ENCODE assay signal across 8 cellular contexts in genomic region chr18:7566244-7566586, GRCh38. TPM values are rescaled to one million over a fixed set of nuclear protein-coding genes. Genes with fewer than 3 reads are reported as not detected.
DNase-seq lines count a peak whose midpoint lies in the region; ATAC-seq and TF ChIP-seq lines count a peak whose summit lies in the region.

No MANE protein-coding gene starts in this region.

- H3K79me2 ChIP-seq in neural progenitor cell (ENCODE audit: low read depth), result peaks cover 2% of the 10 kb centered on the region

- H3K36me3 ChIP-seq in BLaER1 treated with 17β-estradiol and CSF1 and Interleukin-3, amounts not matched to agents 10 nM and 100 nM, result no peaks in the 10 kb centered on the region
- no peaks in the 10 kb centered on the region for H3K36me3 ChIP-seq in esophagus (ENCODE audit: control insufficient read depth in 2 of 2, insufficient read depth in 2 of 2, low read length in 1 of 2)
- no peaks in the 10 kb centered on the region for H3K36me3 ChIP-seq in neural progenitor cell

- no peaks in the 10 kb centered on the region for H3K9me3 ChIP-seq in BLaER1 treated with 17β-estradiol and CSF1 and Interleukin-3, amounts not matched to agents 10 nM and 100 nM (replicated peaks in 1 of 11)
- H3K9me3 ChIP-seq in esophagus (ENCODE audit: control insufficient read depth in 2 of 2, insufficient read depth in 1 of 2, low read depth in 1 of 2, low read length in 1 of 2) (no peaks in the 10 kb centered on the region), neural progenitor cell (ENCODE audit: low read depth) (no peaks in the 10 kb centered on the region)

- peaks cover 21% of the 10 kb centered on the region for H3F3A ChIP-seq in neural progenitor cell (ENCODE audit: low read depth)

- peak overlapping the region in 6 of 11 experiments; percentile 41 to 83 (median 72); a peak in 12 of 22 replicates for H3K27ac ChIP-seq in BLaER1 treated with 17β-estradiol and CSF1 and Interleukin-3, amounts not matched to agents 10 nM and 100 nM
- H3K27ac ChIP-seq in RWPE1 (peak overlapping the region; percentile 82), esophagus (ENCODE audit: low read depth in 2 of 2, low read length in 1 of 2) (peak overlapping the region; percentile 91), neural progenitor cell (no peak overlapping the region)

- H3K27ac Mint-ChIP-seq in neural progenitor cell, result no peak overlapping the region
- no peak overlapping the region for H3K27ac Mint-ChIP-seq in T-cell

- H4K20me1 ChIP-seq in BLaER1 treated with 17β-estradiol and CSF1 and Interleukin-3, amounts not matched to agents 10 nM and 100 nM, result peaks cover 0 to 22% (median 11%) of the 10 kb centered on the region in 11 experiments; a peak in 11 of 22 replicates
- H4K20me1 ChIP-seq in neural progenitor cell (ENCODE audit: low read depth), result no peaks in the 10 kb centered on the region

- DNase-seq in RWPE1 (ENCODE audit: low spot score) (no peak), neural progenitor cell (ENCODE audit: low spot score) (no peak), T-cell (no peak)

- peak overlapping the region; percentile 67 to 88 (median 79) for H3K9ac ChIP-seq in BLaER1 treated with 17β-estradiol and CSF1 and Interleukin-3, amounts not matched to agents 10 nM and 100 nM
- H3K9ac ChIP-seq in neural progenitor cell, result no peak overlapping the region

- H3K27me3 ChIP-seq in BLaER1 treated with 17β-estradiol and CSF1 and Interleukin-3, amounts not matched to agents 10 nM and 100 nM, result peaks cover 50 to 71% (median 67%) of the 10 kb centered on the region in 11 experiments
- H3K27me3 ChIP-seq in esophagus (ENCODE audit: control insufficient read depth in 1 of 2, insufficient read depth in 2 of 2, low read length in 2 of 2) (no peaks in the 10 kb centered on the region), neural progenitor cell (peaks cover 41% of the 10 kb centered on the region)

- CTCF ChIA-PET in RWPE1 (lab: Yijun Ruan, JAX) (interaction anchor here (0.8 to 3.2 kb wide), 5 partner anchors 7 to 293 kb away, joined by 4 to 49 read pairs (median 6); no protein-coding TSS in a partner anchor), T-cell (lab: Charles Lee) (no interaction called here)

- H3K4me3 ChIP-seq in BLaER1 treated with 17β-estradiol and CSF1 and Interleukin-3, amounts not matched to agents 10 nM and 100 nM, result peak overlapping the region; percentile 67 to 88 (median 78)
- H3K4me3 ChIP-seq in esophagus (ENCODE audit: low read depth in 1 of 2, low read length in 2 of 2) (peak overlapping the region; percentile 59 to 62), neural progenitor cell (peak overlapping the region; percentile 63)

- POLR2A ChIA-PET in RWPE1 (lab: Yijun Ruan, JAX; ENCODE audit: low non-redundant PET), result no interaction called here
- POLR2A ChIA-PET in T-cell (lab: Charles Lee), result no interaction called here

- TF ChIP-seq CTCF in RWPE1 (conservative IDR thresholded peaks at IDR 0.05; ENCODE audit: low read depth) (no peak), neural progenitor cell (IDR thresholded peaks at IDR 0.05) (no peak)

- peaks cover 9 to 26% (median 16%) of the 10 kb centered on the region in 10 experiments for H3K4me1 ChIP-seq in BLaER1 treated with 17β-estradiol and CSF1 and Interleukin-3, amounts not matched to agents 10 nM and 100 nM
- H3K4me1 ChIP-seq in esophagus (ENCODE audit: control insufficient read depth in 2 of 2, insufficient read depth in 2 of 2, low read length in 1 of 2) (peaks cover 0 to 2% of the 10 kb centered on the region in 2 donors), neural progenitor cell (peaks cover 28% of the 10 kb centered on the region)

- H3K4me3 Mint-ChIP-seq in neural progenitor cell, result peak overlapping the region; percentile 84
- H3K4me3 Mint-ChIP-seq in T-cell, result peak overlapping the region in 1 of 3 donors; percentile 31

- H2AFZ ChIP-seq in neural progenitor cell (replicated peaks), result peak overlapping the region; percentile 95

- 11 to 14% methylated on average over 7 of the region's 7 CpGs for WGBS in esophagus, 2 donors

- H3K36me3 Mint-ChIP-seq in neural progenitor cell (peaks cover 3% of the 10 kb centered on the region), T-cell (no peaks in the 10 kb centered on the region)

- H3K4me2 ChIP-seq in BLaER1 treated with 17β-estradiol and CSF1 and Interleukin-3, amounts not matched to agents 10 nM and 100 nM, result peak overlapping the region; percentile 84 to 100 (median 99)
- peak overlapping the region; percentile 95 for H3K4me2 ChIP-seq in neural progenitor cell

- H3K9me3 Mint-ChIP-seq in neural progenitor cell (no peaks in the 10 kb centered on the region), T-cell (peaks cover 0 to 4% (median 0%) of the 10 kb centered on the region in 3 donors)

- no peak for ATAC-seq in T-cell (replicated peaks in 1 of 4)
- ATAC-seq in HG03571 (IDR thresholded peaks at IDR 0.05; ENCODE audit: unreplicated experiment), result no peak
- no peak for ATAC-seq in GM21723 (IDR thresholded peaks at IDR 0.05; ENCODE audit: unreplicated experiment)
- ATAC-seq in GM19467 (IDR thresholded peaks at IDR 0.05; ENCODE audit: unreplicated experiment), result no peak

- H3K27me3 Mint-ChIP-seq in neural progenitor cell (ENCODE audit: insufficient read depth, low read depth) (peaks cover 5% of the 10 kb centered on the region), T-cell (peaks cover 46 to 51% of the 10 kb centered on the region in 2 donors)

- H3K4me1 Mint-ChIP-seq in neural progenitor cell (peaks cover 28% of the 10 kb centered on the region), T-cell (peaks cover 0 to 6% (median 2%) of the 10 kb centered on the region in 3 donors)

RNA-seq across cellular contexts. Expression of gene PTPRM, which starts 0.9 kb away (rescaled TPM):
- 10 to 100 TPM in 1 of 2 donors, 1 to 10 TPM in 1; 6.3 to 10.4 TPM for polyA plus RNA-seq in esophagus
- total RNA-seq in neural progenitor cell (ENCODE audit: low replicate concordance) (13.9 and 18.6 TPM in 2 replicates), T-cell (10 to 100 TPM in 2 of 5 donors, 1 to 10 TPM in 3; 4.1 to 47.4 (median 7.1) TPM)
